In the genomic region with DNA sequence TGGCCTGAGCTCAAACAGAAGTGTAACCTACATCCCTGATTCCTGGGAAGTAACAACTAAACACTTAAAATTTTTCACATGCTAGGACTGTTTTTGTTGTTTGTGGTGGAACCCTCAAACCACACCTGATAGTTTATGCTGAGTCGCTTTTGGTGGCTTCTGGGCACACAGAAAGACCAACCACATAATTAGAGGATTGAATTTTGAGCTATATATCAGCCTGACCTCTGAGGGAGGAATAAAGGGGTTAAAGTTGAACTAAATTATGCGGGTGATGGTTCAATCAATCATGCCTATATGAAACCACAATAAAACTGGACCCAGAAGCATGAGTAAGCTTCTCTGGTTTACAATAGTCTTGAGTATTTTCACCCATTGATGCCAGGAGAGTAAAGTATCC, we compare ENCODE assay signal across 18 cellular contexts.
DNase-seq lines count a peak whose midpoint lies in the region; ATAC-seq, FAIRE-seq and TF ChIP-seq lines count a peak whose summit lies in the region.
"Had no signal": no experiment of that assay in that cellular context is flagged by ENCODE, and none has a peak within 500 bp of the region (broad histone marks: within the 10 kb centered on the region; RNA-seq: fewer than 3 reads in every experiment).

No MANE protein-coding gene starts in this region.

- H3K27me3 Mint-ChIP-seq in activated naive CD8-positive, alpha-beta T cell treated with anti-CD3 and anti-CD28 coated beads, Interleukin-2, amount 50 U/mL, for 24 hours: no peaks in the 10 kb centered on the region

- no peaks in the 10 kb centered on the region for H3K4me1 Mint-ChIP-seq in activated naive CD8-positive, alpha-beta T cell treated with anti-CD3 and anti-CD28 coated beads, Interleukin-2, amount 50 U/mL, for 24 hours

- FAIRE-seq in H54 (lab: Jason Lieb, UNC) (peak; percentile 33), urothelium cell line (lab: Jason Lieb, UNC) (no peak)

- ATAC-seq in GM19328 (IDR thresholded peaks at IDR 0.05; ENCODE audit: unreplicated experiment): no peak
- no peak for ATAC-seq in activated naive CD8-positive, alpha-beta T cell treated with anti-CD3 and anti-CD28 coated beads, Interleukin-2, amount 50 U/mL, for 24 hours
- ATAC-seq: SK-N-SH treated with all-trans-retinoic acid at 6 μM for 48 hours had no signal

- TF ChIP-seq POLR2A in H54 (IDR thresholded peaks at IDR 0.05; ENCODE audit: low read depth, low read length): no peak

- no peak overlapping the region for H3K4me3 Mint-ChIP-seq in activated naive CD8-positive, alpha-beta T cell treated with anti-CD3 and anti-CD28 coated beads, Interleukin-2, amount 50 U/mL, for 24 hours

- no peak overlapping the region for H3K27ac Mint-ChIP-seq in activated naive CD8-positive, alpha-beta T cell treated with anti-CD3 and anti-CD28 coated beads, Interleukin-2, amount 50 U/mL, for 24 hours

- H3K36me3 Mint-ChIP-seq in activated naive CD8-positive, alpha-beta T cell treated with anti-CD3 and anti-CD28 coated beads, Interleukin-2, amount 50 U/mL, for 24 hours (ENCODE audit: low read depth): no peaks in the 10 kb centered on the region

- H3K9me3 Mint-ChIP-seq in activated naive CD8-positive, alpha-beta T cell treated with anti-CD3 and anti-CD28 coated beads, Interleukin-2, amount 50 U/mL, for 24 hours: peaks cover 18% of the 10 kb centered on the region

- DNase-seq in H54 (ENCODE audit: insufficient read length, low spot score) (no peak), NCI-H69 (lab: John Stamatoyannopoulos, UW) (peak; percentile 14), astrocyte of the hippocampus (ENCODE audit: low read depth, low spot score) (peak; percentile 80), urothelium cell line (ENCODE audit: low spot score) (peak; percentile 7), medulla oblongata (ENCODE audit: extremely low spot score) (no peak)
- DNase-seq in activated naive CD8-positive, alpha-beta T cell treated with anti-CD3 and anti-CD28 coated beads, Interleukin-2, amount 50 U/mL, for 24 hours: no peak
- DNase-seq: Caco-2, HCEC 1CT, KG1, MG63, NCI-H1092, NCI-H146, NCI-H2081, NCI-H510A, NCI-H82, SHP77 treated with DMSO at 0.1 percent for 48 hours had no signal

Comparison
In these comparisons a context has a peak if more than half of its experiments do, and no peak if none do; other contexts are left out.
1. DNase-seq: peak in NCI-H69 (single experiment), astrocyte of the hippocampus (single experiment) and urothelium cell line (single experiment); none in H54 (single experiment), activated naive CD8-positive, alpha-beta T cell treated with anti-CD3 and anti-CD28 coated beads, Interleukin-2, amount 50 U/mL, for 24 hours (single experiment) and medulla oblongata (single experiment).